In the genomic region with DNA sequence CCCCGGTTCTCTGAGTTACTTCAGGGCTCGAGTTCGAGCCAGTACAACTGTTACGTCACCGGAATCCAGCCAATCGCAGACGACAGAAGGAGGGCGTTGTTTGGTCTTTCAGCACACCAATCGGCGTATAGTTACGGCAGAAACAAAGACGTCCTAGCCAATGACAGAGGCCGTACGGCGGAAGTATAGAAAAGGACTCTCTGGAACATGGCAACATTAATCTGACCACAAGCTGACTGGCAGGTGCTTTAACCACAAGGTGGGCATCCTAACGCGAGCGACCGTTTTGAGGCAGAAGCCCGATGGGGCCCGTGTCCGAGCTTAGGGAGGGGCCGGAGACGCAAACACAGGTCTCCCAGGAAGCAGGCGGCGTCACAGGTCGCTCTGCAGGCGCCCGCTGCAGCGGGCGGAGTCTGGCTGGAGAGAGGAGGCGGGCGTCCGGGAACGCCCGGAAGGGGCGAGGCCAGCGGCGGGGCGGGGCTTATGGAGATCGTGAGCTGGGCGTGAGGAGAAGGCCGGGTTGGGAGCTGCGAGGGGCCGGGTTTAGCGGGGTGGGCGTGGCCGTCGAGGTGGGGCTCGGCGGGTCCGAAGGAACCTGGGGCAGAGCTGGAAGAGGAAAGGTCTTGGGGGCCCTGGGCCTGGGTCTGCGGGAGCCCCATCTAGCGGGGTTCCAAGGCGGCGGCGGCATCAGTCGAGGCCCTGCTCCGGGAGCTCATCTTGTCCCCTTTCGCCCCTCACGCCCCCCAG, we compare ENCODE assay signal across 8 cellular contexts. TPM values are rescaled to one million over a fixed set of nuclear protein-coding genes. Genes with fewer than 3 reads are reported as not detected.
DNase-seq lines count a peak whose midpoint lies in the region; ATAC-seq and TF ChIP-seq lines count a peak whose summit lies in the region.

A gene with protein sequence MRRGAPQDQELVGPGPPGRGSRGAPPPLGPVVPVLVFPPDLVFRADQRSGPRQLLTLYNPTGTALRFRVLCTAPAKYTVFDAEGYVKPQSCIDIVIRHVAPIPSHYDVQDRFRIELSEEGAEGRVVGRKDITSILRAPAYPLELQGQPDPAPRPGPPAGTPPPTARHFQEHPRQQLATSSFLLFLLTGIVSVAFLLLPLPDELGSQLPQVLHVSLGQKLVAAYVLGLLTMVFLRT (plus strand): TSS at position 558 of the 747 bp plus-strand sequence. CDS start 252 bp downstream, outside the sequence.

- peak within 1 kb of the TSS; percentile 73 for H3K4me2 ChIP-seq in fibroblast of lung (ENCODE audit: extremely low read depth, insufficient read depth, low read length)

- H3K4me3 ChIP-seq in RWPE2 (ENCODE audit: severe bottlenecking): peak within 1 kb of the TSS; percentile 72
- peak within 1 kb of the TSS; percentile 57 to 89 (median 80) for H3K4me3 ChIP-seq in fibroblast of lung (replicated peaks in 1 of 4; ENCODE audit: control extremely low read depth in 1 of 4, insufficient read depth in 1 of 4, low read depth in 3 of 4, low read length in 4 of 4)
- H3K4me3 ChIP-seq in naive thymus-derived CD4-positive, alpha-beta T cell (ENCODE audit: low read length): peak within 1 kb of the TSS; percentile 99

- DNase-seq in EL (peak; percentile 99), H4 (ENCODE audit: low spot score) (peak; percentile 100), LoVo (ENCODE audit: low spot score) (peak; percentile 100), RWPE2 (ENCODE audit: low spot score) (peak; percentile 96), fibroblast of lung (ENCODE audit: low read depth in 2 of 2) (peak; percentile 100)
- DNase-seq in activated T-helper 2 cell treated with anti-CD3 and anti-CD28 coated beads, Interferon-gamma antibody, Interleukin-2, Interleukin-4, amounts not matched to agents 10 μg/mL and 5 μg/mL and 100 μg/mL, durations not matched to agents 14 hours and 24 hours and 36 hours (ENCODE audit: low spot score): peak; percentile 98
- DNase-seq in naive thymus-derived CD4-positive, alpha-beta T cell: peak; percentile 97 to 99 (median 98)
- peak; percentile 96 for DNase-seq in stimulated activated naive B cell treated with anti-CD40 and anti-IgM and Interleukin-4, amounts not matched to agents 10 μg/mL and 1 μg/mL and 100 μg/mL, for 72 hours

- H3K36me3 Mint-ChIP-seq in activated T-helper 2 cell treated with anti-CD3 and anti-CD28 coated beads, Interferon-gamma antibody, Interleukin-2, Interleukin-4, amounts not matched to agents 10 μg/mL and 5 μg/mL and 100 μg/mL, durations not matched to agents 14 hours and 24 hours and 36 hours (ENCODE audit: low read depth): peaks cover 12% of the 10 kb centered on the region
- peaks cover 0 to 13% (median 3%) of the 10 kb centered on the region in 5 donors for H3K36me3 Mint-ChIP-seq in naive thymus-derived CD4-positive, alpha-beta T cell
- peaks cover 5 to 11% of the 10 kb centered on the region in 2 donors for H3K36me3 Mint-ChIP-seq in stimulated activated naive B cell treated with anti-CD40 and anti-IgM and Interleukin-4, amounts not matched to agents 10 μg/mL and 1 μg/mL and 100 μg/mL, for 72 hours

- peak within 1 kb of the TSS; percentile 97 for H3K4me3 Mint-ChIP-seq in activated T-helper 2 cell treated with anti-CD3 and anti-CD28 coated beads, Interferon-gamma antibody, Interleukin-2, Interleukin-4, amounts not matched to agents 10 μg/mL and 5 μg/mL and 100 μg/mL, durations not matched to agents 14 hours and 24 hours and 36 hours (ENCODE audit: low read depth)
- peak within 1 kb of the TSS; percentile 92 to 99 (median 98) for H3K4me3 Mint-ChIP-seq in naive thymus-derived CD4-positive, alpha-beta T cell
- H3K4me3 Mint-ChIP-seq in stimulated activated naive B cell treated with anti-CD40 and anti-IgM and Interleukin-4, amounts not matched to agents 10 μg/mL and 1 μg/mL and 100 μg/mL, for 72 hours: peak within 1 kb of the TSS; percentile 97 to 99

- peaks cover 10% of the 10 kb centered on the region for H3K4me1 Mint-ChIP-seq in activated T-helper 2 cell treated with anti-CD3 and anti-CD28 coated beads, Interferon-gamma antibody, Interleukin-2, Interleukin-4, amounts not matched to agents 10 μg/mL and 5 μg/mL and 100 μg/mL, durations not matched to agents 14 hours and 24 hours and 36 hours (ENCODE audit: low read depth)
- peaks cover 18 to 29% (median 24%) of the 10 kb centered on the region in 7 donors for H3K4me1 Mint-ChIP-seq in naive thymus-derived CD4-positive, alpha-beta T cell
- peaks cover 8 to 13% of the 10 kb centered on the region in 2 donors for H3K4me1 Mint-ChIP-seq in stimulated activated naive B cell treated with anti-CD40 and anti-IgM and Interleukin-4, amounts not matched to agents 10 μg/mL and 1 μg/mL and 100 μg/mL, for 72 hours

- H2AFZ ChIP-seq in fibroblast of lung (ENCODE audit: low read length): peak within 1 kb of the TSS; percentile 72

- H3K9me3 ChIP-seq in RWPE2 (ENCODE audit: severe bottlenecking) (no peaks in the 10 kb centered on the region), fibroblast of lung (ENCODE audit: control insufficient read depth, insufficient read depth, low read depth, low read length) (no peaks in the 10 kb centered on the region)
- H3K9me3 ChIP-seq in naive thymus-derived CD4-positive, alpha-beta T cell (ENCODE audit: control insufficient read depth in 2 of 3, low read length in 3 of 3): no peaks in the 10 kb centered on the region

- POLR2A ChIA-PET in naive thymus-derived CD4-positive, alpha-beta T cell (lab: Charles Lee): interaction anchor here (0.5 to 7.0 kb wide), 23 partner anchors 8 to 183 kb away, joined by 3 to 111 read pairs (median 6); a partner anchor contains a TSS

- H3K27ac Mint-ChIP-seq in activated T-helper 2 cell treated with anti-CD3 and anti-CD28 coated beads, Interferon-gamma antibody, Interleukin-2, Interleukin-4, amounts not matched to agents 10 μg/mL and 5 μg/mL and 100 μg/mL, durations not matched to agents 14 hours and 24 hours and 36 hours: peak within 1 kb of the TSS; percentile 99
- H3K27ac Mint-ChIP-seq in naive thymus-derived CD4-positive, alpha-beta T cell: peak within 1 kb of the TSS; percentile 97 to 100 (median 100)
- peak within 1 kb of the TSS; percentile 100 for H3K27ac Mint-ChIP-seq in stimulated activated naive B cell treated with anti-CD40 and anti-IgM and Interleukin-4, amounts not matched to agents 10 μg/mL and 1 μg/mL and 100 μg/mL, for 72 hours

- H3K4me1 ChIP-seq in RWPE2 (ENCODE audit: insufficient read depth, poor library complexity, severe bottlenecking) (no peaks in the 10 kb centered on the region), fibroblast of lung (ENCODE audit: control insufficient read depth, extremely low read depth, insufficient read depth, low read length) (no peaks in the 10 kb centered on the region)
- H3K4me1 ChIP-seq in naive thymus-derived CD4-positive, alpha-beta T cell (ENCODE audit: control insufficient read depth in 2 of 2, insufficient read depth in 2 of 2, low read length in 2 of 2): peaks cover 10 to 16% of the 10 kb centered on the region in 2 donors

- CTCF ChIA-PET in naive thymus-derived CD4-positive, alpha-beta T cell (lab: Charles Lee): interaction anchor here (0.6 to 2.8 kb wide), 6 partner anchors 14 to 93 kb away, joined by 3 to 17 read pairs (median 6); a partner anchor contains a TSS

- H3K79me2 ChIP-seq in fibroblast of lung (ENCODE audit: control insufficient read depth, insufficient read depth, low read length): no peaks in the 10 kb centered on the region

- no peaks in the 10 kb centered on the region for H3K9me3 Mint-ChIP-seq in activated T-helper 2 cell treated with anti-CD3 and anti-CD28 coated beads, Interferon-gamma antibody, Interleukin-2, Interleukin-4, amounts not matched to agents 10 μg/mL and 5 μg/mL and 100 μg/mL, durations not matched to agents 14 hours and 24 hours and 36 hours
- peaks cover 0 to 3% (median 0%) of the 10 kb centered on the region in 11 donors for H3K9me3 Mint-ChIP-seq in naive thymus-derived CD4-positive, alpha-beta T cell
- no peaks in the 10 kb centered on the region for H3K9me3 Mint-ChIP-seq in stimulated activated naive B cell treated with anti-CD40 and anti-IgM and Interleukin-4, amounts not matched to agents 10 μg/mL and 1 μg/mL and 100 μg/mL, for 72 hours

- intact Hi-C loops in activated T-helper 2 cell treated with anti-CD3 and anti-CD28 coated beads, Interferon-gamma antibody, Interleukin-2, Interleukin-4, amounts not matched to agents 10 μg/mL and 5 μg/mL and 100 μg/mL, durations not matched to agents 14 hours and 24 hours and 36 hours (cut with micrococcal nuclease): loop anchor here (1.0 to 5.0 kb wide), 7 partner anchors 8 to 183 kb away; a partner anchor contains a TSS
- intact Hi-C loops in naive thymus-derived CD4-positive, alpha-beta T cell (cut with micrococcal nuclease): loop anchor here (1.0 to 5.0 kb wide), 17 partner anchors 8 to 1231 kb away; a partner anchor contains a TSS

- H4K20me1 ChIP-seq in fibroblast of lung (ENCODE audit: control insufficient read depth, extremely low read depth, insufficient read depth, low read length): no peaks in the 10 kb centered on the region

- peak; percentile 94 for ATAC-seq in RWPE2 (ENCODE audit: low read depth)
- peak; percentile 94 for ATAC-seq in naive thymus-derived CD4-positive, alpha-beta T cell
- peak; percentile 93 to 94 for ATAC-seq in stimulated activated naive B cell treated with anti-CD40 and anti-IgM and Interleukin-4, amounts not matched to agents 10 μg/mL and 1 μg/mL and 100 μg/mL, for 72 hours (replicated peaks)

- H3K27me3 Mint-ChIP-seq in activated T-helper 2 cell treated with anti-CD3 and anti-CD28 coated beads, Interferon-gamma antibody, Interleukin-2, Interleukin-4, amounts not matched to agents 10 μg/mL and 5 μg/mL and 100 μg/mL, durations not matched to agents 14 hours and 24 hours and 36 hours (ENCODE audit: low read depth): no peaks in the 10 kb centered on the region
- peaks cover 0 to 8% (median 0%) of the 10 kb centered on the region in 5 donors for H3K27me3 Mint-ChIP-seq in naive thymus-derived CD4-positive, alpha-beta T cell
- H3K27me3 Mint-ChIP-seq in stimulated activated naive B cell treated with anti-CD40 and anti-IgM and Interleukin-4, amounts not matched to agents 10 μg/mL and 1 μg/mL and 100 μg/mL, for 72 hours: no peaks in the 10 kb centered on the region

- H3K36me3 ChIP-seq in RWPE2 (ENCODE audit: low read depth) (no peaks in the 10 kb centered on the region), fibroblast of lung (ENCODE audit: control insufficient read depth, insufficient read depth, low read length) (peaks cover 8% of the 10 kb centered on the region)
- H3K36me3 ChIP-seq in naive thymus-derived CD4-positive, alpha-beta T cell (ENCODE audit: control insufficient read depth in 2 of 3, insufficient read depth in 3 of 3, low read length in 3 of 3): peaks cover 0 to 4% (median 0%) of the 10 kb centered on the region in 3 experiments

- H3K9ac ChIP-seq in fibroblast of lung (ENCODE audit: insufficient read depth, low read length): peak within 1 kb of the TSS; percentile 60

- H3K27me3 ChIP-seq in RWPE2 (ENCODE audit: insufficient read depth, poor library complexity, severe bottlenecking) (no peaks in the 10 kb centered on the region), fibroblast of lung (ENCODE audit: control insufficient read depth, insufficient read depth, low read length) (no peaks in the 10 kb centered on the region)
- no peaks in the 10 kb centered on the region for H3K27me3 ChIP-seq in naive thymus-derived CD4-positive, alpha-beta T cell (ENCODE audit: control insufficient read depth in 2 of 2, insufficient read depth in 2 of 2, low read length in 2 of 2)

- TF ChIP-seq CTCF in RWPE2 (IDR thresholded peaks at IDR 0.05; ENCODE audit: poor library complexity, severe bottlenecking): no peak
- TF ChIP-seq CTCF in fibroblast of lung (conservative IDR thresholded peaks at IDR 0.05 in 1 of 2, IDR thresholded peaks at IDR 0.05 in 1 of 2; ENCODE audit: low read depth in 1 of 2, low read length in 2 of 2): no peak

- H3K27ac ChIP-seq in RWPE2 (ENCODE audit: poor library complexity, severe bottlenecking) (peak within 1 kb of the TSS; percentile 44), fibroblast of lung (ENCODE audit: insufficient read depth, low read length) (peak within 1 kb of the TSS; percentile 58)
- peak within 1 kb of the TSS; percentile 92 for H3K27ac ChIP-seq in naive thymus-derived CD4-positive, alpha-beta T cell (ENCODE audit: low read depth, low read length)

RNA-seq across cellular contexts. Expression of the gene that starts here (rescaled TPM):
- 10.1 and 18.5 TPM in 2 replicates for total RNA-seq in H4 (2014; rRNA removed; shearing (Covaris generic))
- total RNA-seq in activated T-helper 2 cell treated with anti-CD3 and anti-CD28 coated beads, Interferon-gamma antibody, Interleukin-2, Interleukin-4, amounts not matched to agents 10 μg/mL and 5 μg/mL and 100 μg/mL, durations not matched to agents 14 hours and 24 hours and 36 hours: 14.1 TPM in 2 replicates
- 3.9 and 5.9 TPM in 2 replicates for total RNA-seq in fibroblast of lung
- 12.8 and 13.8 TPM in 2 replicates for polyA plus RNA-seq in fibroblast of lung
- 21.3 and 22.2 TPM in 2 replicates for polyA plus RNA-seq in fibroblast of lung (2012)
- 22.3 and 32.0 TPM in 2 replicates for polyA minus RNA-seq in fibroblast of lung (ENCODE audit: low replicate concordance)
- 10 to 100 TPM in 4 of 5 experiments, 1 to 10 TPM in 1; 8.8 to 54.9 (median 13.1) TPM for total RNA-seq in naive thymus-derived CD4-positive, alpha-beta T cell
- polyA plus RNA-seq in naive thymus-derived CD4-positive, alpha-beta T cell: 10 to 100 TPM; 20.4 to 20.6 TPM

Comparison
In these comparisons a context has a peak if more than half of its experiments do, and no peak if none do; other contexts are left out.
1. Peak in every context shown above with its lines: DNase-seq, ATAC-seq, H3K4me3 ChIP-seq and H3K27ac ChIP-seq.